Comparison of ENCODE assay signal across 8 cellular contexts in genomic region chr20:41136695-41137411, GRCh38. TPM values are rescaled to one million over a fixed set of nuclear protein-coding genes. Genes with fewer than 3 reads are reported as not detected.
A peak's percentile ranks its signal among the peaks of the same experiment; 100 is the strongest.
DNase-seq lines count a peak whose midpoint lies in the region; ATAC-seq and TF ChIP-seq lines count a peak whose summit lies in the region.

No MANE protein-coding gene starts in this region.

- TF ChIP-seq CTCF in coronary artery (IDR thresholded peaks at IDR 0.05) (no peak), left lung (IDR thresholded peaks at IDR 0.05) (no peak)

- H3K27me3 ChIP-seq in left lung: peaks cover 0 to 33% of the 10 kb centered on the region in 2 donors

- H3K4me1 ChIP-seq in left lung: peaks cover 21 to 48% of the 10 kb centered on the region in 2 donors

- peak; percentile 97 for DNase-seq in AG08395 (ENCODE audit: low spot score)
- DNase-seq in NCI-H446 (lab: John Stamatoyannopoulos, UW): peak; percentile 75 to 89
- DNase-seq in activated CD4-positive, alpha-beta T cell treated with anti-CD3 and anti-CD28 coated beads for 48 hours: peak; percentile 89
- peak; percentile 92 for DNase-seq in coronary artery (ENCODE audit: low spot score)
- peak; percentile 87 to 94 for DNase-seq in left lung
- DNase-seq in stimulated activated CD4-positive, alpha-beta T cell treated with anti-CD3 and anti-CD28 coated beads, Interleukin-2, amount 100 ng/mL, for 24 hours: peak; percentile 89 to 91

- peak; percentile 47 for ATAC-seq in GM18907 (IDR thresholded peaks at IDR 0.05; ENCODE audit: unreplicated experiment)
- peak; percentile 49 for ATAC-seq in HG03135 (IDR thresholded peaks at IDR 0.05; ENCODE audit: unreplicated experiment)
- peak; percentile 91 for ATAC-seq in left lung

- no peaks in the 10 kb centered on the region for H3K36me3 ChIP-seq in left lung

- H3K4me3 ChIP-seq in coronary artery (peak overlapping the region; percentile 95), left lung (peak overlapping the region; percentile 82 to 88)

- intact Hi-C loops in left lung (cut with DNase I): no loop called here

- H3K27ac ChIP-seq in coronary artery (peak overlapping the region; percentile 95 to 96), left lung (peak overlapping the region; percentile 92 to 96)

- H3K9me3 ChIP-seq in left lung: no peaks in the 10 kb centered on the region

RNA-seq across cellular contexts. Expression of gene PLCG1, which starts 0.5 kb away (rescaled TPM):
- total RNA-seq in left lung: 100 to 1,000 TPM in 1 of 2 donors, 10 to 100 TPM in 1; 64.9 to 121 TPM

Comparison
In these comparisons a context has a peak if more than half of its experiments do, and no peak if none do; other contexts are left out.
1. Peak in every context shown above with its lines: DNase-seq, ATAC-seq, H3K4me3 ChIP-seq and H3K27ac ChIP-seq.